In genomic region chr6:108455688-108456087, GRCh38 we compare ENCODE assay signal across 30 cellular contexts.
"Had no signal": no experiment of that assay in that cellular context is flagged by ENCODE, and none has a peak within 500 bp of the region (broad histone marks: within the 10 kb centered on the region; RNA-seq: fewer than 3 reads in every experiment).

No MANE protein-coding gene starts in this region.

- DNase-seq: hypothalamus; kidney glomerular epithelial cell; left cardiac atrium; left lung; lower lobe of right lung; mammary epithelial cell; mesenchymal stem cell; naive B cell; natural killer cell; nephron progenitor cell; occipital lobe; right lobe of liver; stimulated activated CD4-positive, alpha-beta T cell treated with anti-CD3 and anti-CD28 coated beads, Interleukin-12 subunit alpha, Interleukin-12 subunit beta, amount 100 ng/mL, for 4 hours; stimulated activated CD4-positive, alpha-beta T cell treated with anti-CD3 and anti-CD28 coated beads, Interleukin-15, amount 100 ng/mL, for 24 hours; stimulated activated CD4-positive, alpha-beta T cell treated with anti-CD3 and anti-CD28 coated beads, Interleukin-2, amount 100 ng/mL, for 24 hours; stimulated activated CD4-positive, alpha-beta T cell treated with anti-CD3 and anti-CD28 coated beads, Interleukin-4, amount 100 ng/mL, for 1 hour; stimulated activated naive B cell treated with anti-CD40 and anti-IgM and Interleukin-4, amounts not matched to agents 10 μg/mL and 1 μg/mL and 100 μg/mL, for 72 hours; stimulated activated naive CD8-positive, alpha-beta T cell treated with anti-CD3 and anti-CD28 coated beads, Interleukin-15, Interleukin-2, amounts not matched to agents 100 U/mL and 50 U/mL, for 24 hours; stomach; testis; thyroid gland; transverse colon; upper lobe of left lung had no signal

- H3K4me1 ChIP-seq: right lobe of liver, stomach, thyroid gland had no signal

- H3K36me3 ChIP-seq: left lung, lower lobe of right lung, neural progenitor cell, neutrophil, right atrium auricular region, right lobe of liver, stomach, thyroid gland, transverse colon, upper lobe of left lung, vagina had no signal

- H3K27ac ChIP-seq: left lung, lower lobe of right lung, neural progenitor cell, neutrophil, right atrium auricular region, right lobe of liver, skin epidermis, stomach, testis, thyroid gland, upper lobe of left lung, vagina had no signal

- H3K27me3 ChIP-seq: left lung, neural progenitor cell, neutrophil, right atrium auricular region, right lobe of liver, stomach, testis, thyroid gland, transverse colon, upper lobe of left lung, vagina had no signal

- H3K4me3 Mint-ChIP-seq: naive B cell; natural killer cell; nephron progenitor cell; neural progenitor cell; stimulated activated naive B cell treated with anti-CD40 and anti-IgM and Interleukin-4, amounts not matched to agents 10 μg/mL and 1 μg/mL and 100 μg/mL, for 72 hours had no signal

- H3K9me3 ChIP-seq: left lung, lower lobe of right lung, neutrophil, right atrium auricular region, right lobe of liver, stomach, testis, thyroid gland, transverse colon, upper lobe of left lung, vagina had no signal

- FAIRE-seq: keratinocyte had no signal

- H3K9me3 Mint-ChIP-seq: natural killer cell; stimulated activated naive B cell treated with anti-CD40 and anti-IgM and Interleukin-4, amounts not matched to agents 10 μg/mL and 1 μg/mL and 100 μg/mL, for 72 hours had no signal

- H3K36me3 Mint-ChIP-seq: naive B cell, natural killer cell, neural progenitor cell had no signal

- ATAC-seq: left cardiac atrium; left lung; lower lobe of right lung; natural killer cell; right lobe of liver; stimulated activated naive B cell treated with anti-CD40 and anti-IgM and Interleukin-4, amounts not matched to agents 10 μg/mL and 1 μg/mL and 100 μg/mL, for 72 hours; stimulated activated naive CD8-positive, alpha-beta T cell treated with anti-CD3 and anti-CD28 coated beads, Interleukin-15, Interleukin-2, amounts not matched to agents 100 U/mL and 50 U/mL, for 24 hours had no signal

- H3K27ac Mint-ChIP-seq: naive B cell; natural killer cell; nephron progenitor cell; neural progenitor cell; progenitor cell of endocrine pancreas; stimulated activated naive B cell treated with anti-CD40 and anti-IgM and Interleukin-4, amounts not matched to agents 10 μg/mL and 1 μg/mL and 100 μg/mL, for 72 hours had no signal

- H3K4me3 ChIP-seq: left lung, lower lobe of right lung, neural progenitor cell, right atrium auricular region, right lobe of liver, skin epidermis, stomach, testis, thyroid gland, transverse colon, upper lobe of left lung, vagina had no signal

- H3K27me3 Mint-ChIP-seq: progenitor cell of endocrine pancreas; stimulated activated naive B cell treated with anti-CD40 and anti-IgM and Interleukin-4, amounts not matched to agents 10 μg/mL and 1 μg/mL and 100 μg/mL, for 72 hours had no signal
